ENCODE assay signal across 18 cellular contexts in the genomic region with DNA sequence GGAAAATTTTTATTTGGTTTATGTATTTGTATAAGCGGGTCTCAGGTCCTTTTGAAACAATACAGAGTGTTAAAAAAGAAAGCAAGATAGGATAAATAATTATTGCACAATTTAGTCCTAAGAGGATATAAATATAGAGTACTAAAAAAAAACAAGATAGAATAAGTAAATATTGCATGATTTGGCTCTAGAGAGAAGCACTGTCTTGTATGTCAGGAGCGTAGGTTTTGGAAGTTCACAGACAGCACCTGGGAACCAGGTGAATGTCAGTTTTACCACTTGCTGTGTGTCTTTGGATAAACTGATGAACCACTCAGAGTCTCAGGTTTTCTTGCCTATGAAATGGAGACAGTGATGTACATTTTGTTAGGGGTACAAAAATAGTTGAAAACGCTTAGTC.
"Had no signal": no experiment of that assay in that cellular context is flagged by ENCODE, and none has a peak within 500 bp of the region (broad histone marks: within the 10 kb centered on the region; RNA-seq: fewer than 3 reads in every experiment).

No MANE protein-coding gene starts in this region.

- H3K4me3 ChIP-seq: MG63, PC-9, SJCRH30, SK-N-MC had no signal

- H3K9ac ChIP-seq: KMS-11 had no signal

- DNase-seq: NCI-H1417 treated with DMSO at 0.1 percent for 48 hours, NCI-H1436 treated with DMSO at 0.1 percent for 48 hours, NCI-H1694 treated with DMSO at 0.1 percent for 48 hours, NCI-H187 treated with DMSO at 0.1 percent for 48 hours, NCI-H2029, NCI-H2227 treated with DMSO at 0.1 percent for 48 hours, NCI-H524 treated with DMSO at 0.1 percent for 48 hours, NCI-H774, SIG-M5 had no signal

- H3K4me1 ChIP-seq: SJCRH30 had no signal

- H3K27me3 ChIP-seq: SJCRH30 had no signal

- H3K27ac ChIP-seq: KMS-11, PC-9, RWPE1, SJCRH30, SK-N-MC had no signal

- H3K9me3 ChIP-seq: MG63, SJCRH30 had no signal

- H2AFZ ChIP-seq: PC-9 had no signal

- FAIRE-seq: RCC 7860 had no signal

- ATAC-seq: Panc1, Right ventricle myocardium inferior had no signal

- H3K4me2 ChIP-seq: KMS-11, PC-9 had no signal

- H3K36me3 ChIP-seq: MG63, SJCRH30 had no signal
